Comparison of ENCODE assay signal across 7 cellular contexts in genomic region chr7:157432957-157433576, GRCh38.
DNase-seq lines count a peak whose midpoint lies in the region; ATAC-seq and TF ChIP-seq lines count a peak whose summit lies in the region.

No MANE protein-coding gene starts in this region.

- in situ Hi-C loops in astrocyte of the cerebellum (cut with HindIII; ENCODE audit: low sequenced_read_pairs) = no loop called here

- no peaks in the 10 kb centered on the region for H3K36me3 Mint-ChIP-seq in T-helper 17 cell (ENCODE audit: low read depth)
- H3K36me3 Mint-ChIP-seq in immature natural killer cell = no peaks in the 10 kb centered on the region

- H3K4me3 ChIP-seq in GM12875 (ENCODE audit: low read depth, low read length) (no peak overlapping the region), astrocyte of the cerebellum (ENCODE audit: low read depth, low read length) (no peak overlapping the region)

- no peaks in the 10 kb centered on the region for H3K9me3 Mint-ChIP-seq in immature natural killer cell

- H3K27ac Mint-ChIP-seq in T-helper 17 cell (peak overlapping the region; percentile 14), immature natural killer cell (no peak overlapping the region)

- H3K27me3 Mint-ChIP-seq in T-helper 17 cell (no peaks in the 10 kb centered on the region), immature natural killer cell (ENCODE audit: low read depth in 3 of 3) (peaks cover 0 to 7% (median 0%) of the 10 kb centered on the region in 3 donors)

- peaks cover 14% of the 10 kb centered on the region for H3K4me1 Mint-ChIP-seq in T-helper 17 cell
- peaks cover 8 to 12% of the 10 kb centered on the region in 2 donors for H3K4me1 Mint-ChIP-seq in immature natural killer cell

- H3K4me3 Mint-ChIP-seq in T-helper 17 cell (peak overlapping the region; percentile 74), immature natural killer cell (peak overlapping the region; percentile 15 to 65 (median 49))

- TF ChIP-seq CTCF in GM12875 (IDR thresholded peaks at IDR 0.05; ENCODE audit: borderline replicate concordance, insufficient read depth, low read depth, low read length) = peak; percentile 66
- peak; percentile 64 for TF ChIP-seq CTCF in astrocyte of the cerebellum (IDR thresholded peaks at IDR 0.05; ENCODE audit: low read depth, low read length, missing control alignments)

- peak; percentile 79 for ATAC-seq in T-helper 17 cell

- H3K9me3 ChIP-seq in T-helper 17 cell (ENCODE audit: control insufficient read depth, low read length, poor library complexity, severe bottlenecking) = no peaks in the 10 kb centered on the region

- DNase-seq in LoVo (ENCODE audit: low spot score) (peak; percentile 38), T-helper 17 cell (peak in 2 of 3 donors; percentile 35 to 45), astrocyte of the cerebellum (ENCODE audit: low read depth) (no peak), immature natural killer cell (peak; percentile 24 to 39 (median 31)), occipital lobe (lab: John Stamatoyannopoulos, UW) (no peak)
- peak; percentile 20 to 32 (median 27) for DNase-seq in stimulated activated CD4-positive, alpha-beta T cell treated with anti-CD3 and anti-CD28 coated beads, Interleukin-1b, Interleukin-23, amount 100 ng/mL, for 24 hours (ENCODE audit: low read depth in 4 of 4, low spot score in 1 of 4)

Comparison
In these comparisons a context has a peak if more than half of its experiments do, and no peak if none do; other contexts are left out.
1. DNase-seq: peak in LoVo (single experiment), T-helper 17 cell (2 of 3), immature natural killer cell (3 of 3) and stimulated activated CD4-positive, alpha-beta T cell treated with anti-CD3 and anti-CD28 coated beads, Interleukin-1b, Interleukin-23, amount 100 ng/mL, for 24 hours (4 of 4); none in astrocyte of the cerebellum (single experiment) and occipital lobe (single experiment).